ENCODE assay signal across 11 cellular contexts in genomic region chr2:46503686-46504085, GRCh38. TPM values are rescaled to one million over a fixed set of nuclear protein-coding genes. Genes with fewer than 3 reads are reported as not detected.
"Had no signal": no experiment of that assay in that cellular context is flagged by ENCODE, and none has a peak within 500 bp of the region (broad histone marks: within the 10 kb centered on the region; RNA-seq: fewer than 3 reads in every experiment).

No MANE protein-coding gene starts in this region.

- H3K27ac ChIP-seq: GM23248, HL-60 had no signal

- H3K27me3 Mint-ChIP-seq: IgD-negative memory B cell had no signal

- H3K9ac ChIP-seq: GM23248 had no signal

- DNase-seq: GM23248, GOT3, H7, HFFc6 had no signal

- H3K4me3 Mint-ChIP-seq: HFFc6, IgD-negative memory B cell had no signal

- H3K36me3 ChIP-seq: HAP-1 had no signal

- H3K27ac Mint-ChIP-seq: HFFc6, IgD-negative memory B cell had no signal

- H3K9me3 Mint-ChIP-seq: HFFc6, IgD-negative memory B cell had no signal

- H3K9me3 ChIP-seq: HAP-1 had no signal

- H2AFZ ChIP-seq: GM23248 had no signal

- H3K4me3 ChIP-seq: GM23248, HAP-1 had no signal

- ATAC-seq: HCT116, HepG2 had no signal

RNA-seq across cellular contexts. Expression of gene TMEM247, which starts 24.3 kb away (rescaled TPM):
- total RNA-seq: GM23248, H4, H7, HepG2, HFFc6, HT1080 had no signal
- polyA plus RNA-seq: GM23248, HepG2, IgD-negative memory B cell had no signal
